ENCODE assay signal across 8 cellular contexts in the genomic region with DNA sequence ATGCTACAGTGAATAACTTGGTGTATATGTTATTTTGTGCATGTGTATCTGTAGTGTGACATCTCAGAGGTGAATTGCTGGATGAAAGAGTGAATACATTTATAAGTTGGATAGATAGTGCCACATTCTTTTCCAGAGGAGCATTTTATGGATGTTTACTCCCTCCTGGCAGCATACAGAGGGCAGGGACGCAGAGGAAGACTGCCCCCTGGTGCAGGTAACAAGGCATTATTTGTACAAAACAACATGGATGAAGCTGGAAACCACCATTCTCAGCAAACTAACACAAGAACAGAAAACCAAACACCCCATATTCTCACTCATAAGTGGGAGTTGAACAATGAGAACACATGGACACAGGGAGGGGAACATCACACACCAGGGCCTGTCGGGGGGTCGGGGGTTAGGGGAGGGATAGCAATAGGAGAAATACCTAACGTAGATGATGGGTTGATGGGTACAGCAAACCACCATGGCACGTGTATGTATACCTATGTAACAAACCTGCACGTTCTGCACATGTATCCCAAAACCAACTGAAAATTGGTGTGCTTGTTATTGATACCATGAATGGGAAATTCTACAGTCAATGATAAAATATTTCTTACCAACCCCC. TPM values are rescaled to one million over a fixed set of nuclear protein-coding genes. Genes with fewer than 3 reads are reported as not detected.
A peak's percentile ranks its signal among the peaks of the same experiment; 100 is the strongest.
DNase-seq lines count a peak whose midpoint lies in the region; ATAC-seq and TF ChIP-seq lines count a peak whose summit lies in the region.

No MANE protein-coding gene starts in this region.

- H3K4me1 ChIP-seq in stomach, result no peaks in the 10 kb centered on the region

- H3K36me3 ChIP-seq in stomach, result no peaks in the 10 kb centered on the region

- TF ChIP-seq POLR2A in stomach (IDR thresholded peaks at IDR 0.05), result no peak

- H3K9me3 ChIP-seq in stomach, result no peaks in the 10 kb centered on the region

- DNase-seq in NCI-H345 treated with DMSO at 0.1 percent for 48 hours (lab: John Stamatoyannopoulos, UW; ENCODE audit: unreplicated experiment) (peak; percentile 1), NCI-H345 (lab: John Stamatoyannopoulos, UW) (no peak), NCI-H69 (lab: John Stamatoyannopoulos, UW) (peak; percentile 9), fibroblast of villous mesenchyme (ENCODE audit: low read depth) (peak; percentile 37), stomach (no peak)
- no peak for DNase-seq in stimulated activated CD4-positive, alpha-beta T cell treated with anti-CD3 and anti-CD28 coated beads, Interleukin-1b, Interleukin-23, amount 100 ng/mL, for 48 hours

- 44 to 57% (median 55%) methylated on average over 6 of the region's 6 CpGs for WGBS in stomach, 5 donors

- H3K27me3 ChIP-seq in stomach, result peaks cover 0 to 13% (median 0%) of the 10 kb centered on the region in 3 donors

- no peak overlapping the region for H3K27ac ChIP-seq in stomach

- TF ChIP-seq CTCF in fibroblast of villous mesenchyme (IDR thresholded peaks at IDR 0.05; ENCODE audit: insufficient read depth, low read depth, low read length) (peak; percentile 49), stomach (IDR thresholded peaks at IDR 0.05) (peak in 5 of 7 experiments; percentile 24 to 66 (median 36))

- intact Hi-C loops in stomach (cut with DNase I; ENCODE audit: low total_unique reads), result no loop called here

- no peak overlapping the region for H3K4me3 ChIP-seq in fibroblast of villous mesenchyme (ENCODE audit: low read depth, low read length)
- no peak overlapping the region for H3K4me3 ChIP-seq in stomach

- no peak for TF ChIP-seq EP300 in stomach (IDR thresholded peaks at IDR 0.05)

- no peak for ATAC-seq in GM21423 (IDR thresholded peaks at IDR 0.05; ENCODE audit: unreplicated experiment)
- ATAC-seq in HG03469 (IDR thresholded peaks at IDR 0.05; ENCODE audit: unreplicated experiment), result no peak

RNA-seq across cellular contexts. Expression of a gene that starts 57.9 kb away (rescaled TPM):
- not detected in 2 replicates for total RNA-seq in fibroblast of villous mesenchyme
- 1 to 10 TPM in 2 of 5 donors, under 1 TPM in 3; 0.29 to 4.3 (median 0.73) TPM for total RNA-seq in stomach
- 1 to 10 TPM in 2 of 3 donors, under 1 TPM in 1; 0.93 to 3.8 (median 1.9) TPM for polyA plus RNA-seq in stomach

Comparison
In these comparisons a context has a peak if more than half of its experiments do, and no peak if none do; other contexts are left out.
1. DNase-seq: peak in NCI-H345 treated with DMSO at 0.1 percent for 48 hours (single experiment), NCI-H69 (single experiment) and fibroblast of villous mesenchyme (single experiment); none in NCI-H345 (single experiment), stomach (single experiment) and stimulated activated CD4-positive, alpha-beta T cell treated with anti-CD3 and anti-CD28 coated beads, Interleukin-1b, Interleukin-23, amount 100 ng/mL, for 48 hours (single experiment).